ENCODE assay signal across 25 cellular contexts in the genomic region with DNA sequence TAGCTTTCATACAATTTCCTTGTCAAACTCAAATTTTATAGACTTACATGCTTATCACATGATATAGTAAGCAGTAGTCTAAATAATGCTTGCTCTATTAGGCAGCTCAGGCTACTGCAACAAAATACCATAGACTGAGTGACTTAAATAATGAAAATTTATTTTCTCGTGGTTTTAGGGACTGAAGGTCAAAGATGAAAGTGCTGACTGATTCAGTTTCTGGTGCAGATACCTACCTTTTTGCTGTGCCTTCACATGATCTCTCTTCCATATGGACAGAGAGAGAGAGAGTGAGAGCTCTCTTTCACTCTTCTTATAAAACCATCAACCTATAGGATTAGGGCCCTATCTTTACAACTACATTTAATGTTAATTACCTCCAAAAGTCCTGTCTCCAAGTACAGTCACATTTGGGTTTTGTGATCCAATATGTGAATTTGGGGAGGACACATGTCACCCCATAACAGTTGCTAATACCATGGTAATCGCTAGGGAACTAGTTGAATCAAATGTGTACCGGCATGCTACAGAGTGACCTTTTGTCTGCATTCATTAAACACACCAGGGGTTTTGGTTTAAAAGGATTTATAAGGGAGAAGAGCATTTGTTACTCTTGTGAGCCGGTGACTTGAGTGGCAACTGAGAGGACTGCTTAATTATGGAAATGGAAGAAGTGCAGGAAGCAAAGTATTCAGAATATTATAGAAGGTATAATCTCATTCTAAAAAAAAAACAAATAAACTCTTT.
"Had no signal": no experiment of that assay in that cellular context is flagged by ENCODE, and none has a peak within 500 bp of the region (broad histone marks: within the 10 kb centered on the region; RNA-seq: fewer than 3 reads in every experiment).

No MANE protein-coding gene starts in this region.

- H3K27me3 Mint-ChIP-seq: activated naive CD8-positive, alpha-beta T cell treated with anti-CD3 and anti-CD28 coated beads, Interleukin-2, amount 10 ng/mL, durations not matched to agents 7 days and 5 days; central memory CD8-positive, alpha-beta T cell; memory B cell; stimulated activated naive B cell treated with anti-CD40 and anti-IgM and Interleukin-4, amounts not matched to agents 10 μg/mL and 1 μg/mL and 100 μg/mL, for 72 hours had no signal

- H3K36me3 Mint-ChIP-seq: activated naive CD8-positive, alpha-beta T cell treated with anti-CD3 and anti-CD28 coated beads, Interleukin-2, amount 10 ng/mL, durations not matched to agents 7 days and 5 days; memory B cell; stimulated activated naive B cell treated with anti-CD40 and anti-IgM and Interleukin-4, amounts not matched to agents 10 μg/mL and 1 μg/mL and 100 μg/mL, for 72 hours had no signal

- H3K4me1 Mint-ChIP-seq: activated naive CD8-positive, alpha-beta T cell treated with anti-CD3 and anti-CD28 coated beads, Interleukin-2, amount 10 ng/mL, durations not matched to agents 7 days and 5 days; central memory CD8-positive, alpha-beta T cell; memory B cell; nephron; stimulated activated naive B cell treated with anti-CD40 and anti-IgM and Interleukin-4, amounts not matched to agents 10 μg/mL and 1 μg/mL and 100 μg/mL, for 72 hours had no signal

- H3K36me3 ChIP-seq: breast epithelium, heart left ventricle, transverse colon had no signal

- H3K4me3 Mint-ChIP-seq: activated naive CD4-positive, alpha-beta T cell treated with anti-CD3 and anti-CD28 coated beads for 36 hours; activated naive CD8-positive, alpha-beta T cell treated with anti-CD3 and anti-CD28 coated beads, Interleukin-2, amount 10 ng/mL, durations not matched to agents 7 days and 5 days; activated T-cell treated with anti-CD3 and anti-CD28 coated beads, Interleukin-2, amount 50 U/mL, for 72 hours; central memory CD8-positive, alpha-beta T cell; memory B cell; nephron; stimulated activated naive B cell treated with anti-CD40 and anti-IgM and Interleukin-4, amounts not matched to agents 10 μg/mL and 1 μg/mL and 100 μg/mL, for 72 hours had no signal

- ATAC-seq: activated T-cell treated with anti-CD3 and anti-CD28 coated beads, Interleukin-2, amount 50 U/mL, for 72 hours; heart left ventricle; left cardiac atrium; sciatic nerve; stimulated activated naive B cell treated with anti-CD40 and anti-IgM and Interleukin-4, amounts not matched to agents 10 μg/mL and 1 μg/mL and 100 μg/mL, for 72 hours had no signal

- DNase-seq: activated CD4-positive, alpha-beta T cell treated with anti-CD3 and anti-CD28 coated beads for 4 hours; activated CD4-positive, alpha-beta T cell treated with anti-CD3 and anti-CD28 coated beads, Interleukin-2, amount 50 U/mL, for 48 hours; activated CD4-positive, CD25-positive, alpha-beta regulatory T cell; activated CD8-positive, alpha-beta memory T cell treated with anti-CD3 and anti-CD28 coated beads, Interleukin-2, amount 50 U/mL, for 48 hours; activated effector memory CD4-positive, alpha-beta T cell treated with Interleukin-2 at 50 U/mL for 16 hours; activated naive CD4-positive, alpha-beta T cell treated with anti-CD3 and anti-CD28 coated beads for 36 hours; activated naive CD8-positive, alpha-beta T cell treated with anti-CD3 and anti-CD28 coated beads, Interleukin-2, amount 10 ng/mL, durations not matched to agents 7 days and 5 days; activated T-cell treated with anti-CD3 and anti-CD28 coated beads, Interleukin-2, amount 50 U/mL, for 72 hours; amniotic stem cell; cortex of kidney; heart left ventricle; islet precursor cell; left cardiac atrium; posterior cingulate gyrus; small intestine; stimulated activated CD4-positive, alpha-beta T cell treated with anti-CD3 and anti-CD28 coated beads, Interleukin-2, amount 100 ng/mL, for 24 hours; stimulated activated CD8-positive, alpha-beta memory T cell treated with anti-CD3 and anti-CD28 coated beads, Interleukin-4, amount 100 ng/mL, for 48 hours; stimulated activated naive B cell treated with anti-CD40 and anti-IgM and Interleukin-4, amounts not matched to agents 10 μg/mL and 1 μg/mL and 100 μg/mL, for 72 hours; transverse colon had no signal

- H3K27ac Mint-ChIP-seq: activated naive CD4-positive, alpha-beta T cell treated with anti-CD3 and anti-CD28 coated beads for 36 hours; activated naive CD8-positive, alpha-beta T cell treated with anti-CD3 and anti-CD28 coated beads, Interleukin-2, amount 10 ng/mL, durations not matched to agents 7 days and 5 days; activated T-cell treated with anti-CD3 and anti-CD28 coated beads, Interleukin-2, amount 50 U/mL, for 72 hours; memory B cell; nephron; stimulated activated naive B cell treated with anti-CD40 and anti-IgM and Interleukin-4, amounts not matched to agents 10 μg/mL and 1 μg/mL and 100 μg/mL, for 72 hours had no signal

- H3K4me3 ChIP-seq: breast epithelium, heart left ventricle, transverse colon had no signal

- H3K27me3 ChIP-seq: breast epithelium, heart left ventricle, transverse colon had no signal

- H3K27ac ChIP-seq: breast epithelium, epithelial cell of prostate, heart left ventricle, transverse colon had no signal

- H3K4me1 ChIP-seq: breast epithelium, heart left ventricle, transverse colon had no signal
